In genomic region chr3:4754180-4755086, GRCh38 we compare ENCODE assay signal across 11 cellular contexts.
A peak's percentile ranks its signal among the peaks of the same experiment; 100 is the strongest.
DNase-seq lines count a peak whose midpoint lies in the region; ATAC-seq lines count a peak whose summit lies in the region.
"Had no signal": no experiment of that assay in that cellular context is flagged by ENCODE, and none has a peak within 500 bp of the region (broad histone marks: within the 10 kb centered on the region; RNA-seq: fewer than 3 reads in every experiment).

No MANE protein-coding gene starts in this region.

- peak; percentile 64 for ATAC-seq in GM18870 (IDR thresholded peaks at IDR 0.05; ENCODE audit: unreplicated experiment)
- ATAC-seq in GM21737 (IDR thresholded peaks at IDR 0.05; ENCODE audit: unreplicated experiment): peak; percentile 62
- ATAC-seq in HG03558 (IDR thresholded peaks at IDR 0.05; ENCODE audit: extremely low read depth, unreplicated experiment): peak; percentile 46
- peak; percentile 28 for ATAC-seq in left lobe of liver
- ATAC-seq: left colon, WTC11 had no signal

- DNase-seq in left lobe of liver (ENCODE audit: low spot score) (no peak), SHP77 treated with DMSO at 0.1 percent for 48 hours (lab: John Stamatoyannopoulos, UW) (no peak), NCI-H748 (lab: John Stamatoyannopoulos, UW; ENCODE audit: unreplicated experiment) (no peak), NCI-H82 treated with DMSO at 0.1 percent for 48 hours (lab: John Stamatoyannopoulos, UW; ENCODE audit: unreplicated experiment) (no peak)
- no peak for DNase-seq in activated naive CD4-positive, alpha-beta T cell treated with anti-CD3 and anti-CD28 coated beads for 36 hours
- DNase-seq: dermis blood vessel endothelial cell had no signal

- no peak overlapping the region for H3K27ac Mint-ChIP-seq in activated naive CD4-positive, alpha-beta T cell treated with anti-CD3 and anti-CD28 coated beads for 36 hours
- H3K27ac Mint-ChIP-seq: WTC11 had no signal

- H3K27me3 Mint-ChIP-seq in activated naive CD4-positive, alpha-beta T cell treated with anti-CD3 and anti-CD28 coated beads for 36 hours (ENCODE audit: low read depth): no peaks in the 10 kb centered on the region

- CTCF ChIA-PET in activated naive CD4-positive, alpha-beta T cell treated with anti-CD3 and anti-CD28 coated beads for 36 hours (lab: Charles Lee): no interaction called here

- H3K4me1 Mint-ChIP-seq in activated naive CD4-positive, alpha-beta T cell treated with anti-CD3 and anti-CD28 coated beads for 36 hours (ENCODE audit: low read depth): peaks cover 23% of the 10 kb centered on the region

- no peak overlapping the region for H3K4me3 Mint-ChIP-seq in activated naive CD4-positive, alpha-beta T cell treated with anti-CD3 and anti-CD28 coated beads for 36 hours
- H3K4me3 Mint-ChIP-seq: WTC11 had no signal

- H3K36me3 Mint-ChIP-seq in activated naive CD4-positive, alpha-beta T cell treated with anti-CD3 and anti-CD28 coated beads for 36 hours (ENCODE audit: low read depth): peaks cover 18% of the 10 kb centered on the region
- H3K36me3 Mint-ChIP-seq: WTC11 had no signal

- H3K9me3 Mint-ChIP-seq in activated naive CD4-positive, alpha-beta T cell treated with anti-CD3 and anti-CD28 coated beads for 36 hours: no peaks in the 10 kb centered on the region
- H3K9me3 Mint-ChIP-seq: WTC11 had no signal

- intact Hi-C loops in activated naive CD4-positive, alpha-beta T cell treated with anti-CD3 and anti-CD28 coated beads for 36 hours (cut with micrococcal nuclease): no loop called here
